In the genomic region with DNA sequence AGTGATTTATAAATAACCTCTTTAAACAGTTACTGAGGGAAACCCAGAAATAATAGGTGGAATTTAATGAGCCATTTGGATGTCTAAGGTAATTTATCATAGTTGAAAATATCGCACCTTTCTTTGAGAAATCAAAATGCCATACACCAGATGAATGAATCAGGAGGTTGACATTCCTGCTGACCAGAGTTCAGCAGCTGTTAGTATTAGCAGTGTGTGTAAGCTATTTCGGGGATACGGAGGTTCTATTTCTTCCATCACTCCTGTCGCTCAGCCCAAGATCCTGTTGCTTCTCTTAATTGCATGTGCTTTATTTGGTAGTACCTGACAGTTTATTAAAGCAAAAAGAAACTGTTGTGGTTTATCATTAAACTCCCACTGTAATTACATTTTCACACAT, we compare ENCODE assay signal across 21 cellular contexts.
DNase-seq lines count a peak whose midpoint lies in the region; ATAC-seq and TF ChIP-seq lines count a peak whose summit lies in the region.
"Had no signal": no experiment of that assay in that cellular context is flagged by ENCODE, and none has a peak within 500 bp of the region (broad histone marks: within the 10 kb centered on the region; RNA-seq: fewer than 3 reads in every experiment).

No MANE protein-coding gene starts in this region.

- in situ Hi-C loops in GM23248 (cut with MboI) = no loop called here

- DNase-seq in NCI-H460 (ENCODE audit: extremely low read depth, low read depth) = peak; percentile 81
- peak; percentile 2 for DNase-seq in fibroblast of villous mesenchyme (ENCODE audit: low read depth)
- peak; percentile 90 for DNase-seq in myocyte (ENCODE audit: low read depth)
- no peak for DNase-seq in GM23248
- DNase-seq in SW 1271 (lab: John Stamatoyannopoulos, UW) = no peak
- no peak for DNase-seq in stimulated activated CD4-positive, alpha-beta T cell treated with anti-CD3 and anti-CD28 coated beads, Interleukin-4, amount 100 ng/mL, for 24 hours
- DNase-seq: CD4-positive, alpha-beta T cell; COR-L47; DMS79; KG1; NCI-H1092 treated with DMSO at 0.1 percent for 48 hours; NCI-H146; NCI-H2029; NCI-H2227 treated with DMSO at 0.1 percent for 48 hours; NCI-H524; NCI-H82; Peyer's patch had no signal

- no peaks in the 10 kb centered on the region for H3K36me3 ChIP-seq in GM23248 (ENCODE audit: low read depth)
- H3K36me3 ChIP-seq: BLaER1, HAP-1, Peyer's patch had no signal

- H3K4me3 ChIP-seq in fibroblast of villous mesenchyme (ENCODE audit: low read depth, low read length) (no peak overlapping the region), GM23248 (no peak overlapping the region)
- H3K4me3 ChIP-seq: BLaER1, GM23338, HAP-1, Peyer's patch had no signal

- no peaks in the 10 kb centered on the region for H3K79me2 ChIP-seq in GM23248 (ENCODE audit: insufficient read depth)

- H3K4me2 ChIP-seq in GM23248 (ENCODE audit: unreplicated experiment) = no peak overlapping the region
- H3K4me2 ChIP-seq: BLaER1, GM23338 had no signal

- no peaks in the 10 kb centered on the region for H3K9me3 ChIP-seq in GM23248 (ENCODE audit: low read depth)
- H3K9me3 ChIP-seq: BLaER1, HAP-1, Peyer's patch had no signal

- H3K9ac ChIP-seq in GM23248 = no peak overlapping the region
- H3K9ac ChIP-seq: BLaER1 had no signal

- no peaks in the 10 kb centered on the region for H3K27me3 ChIP-seq in GM23248 (replicated peaks; ENCODE audit: insufficient read depth)
- H3K27me3 ChIP-seq: BLaER1, Peyer's patch had no signal

- H3K27ac ChIP-seq in GM23248 = no peak overlapping the region
- H3K27ac ChIP-seq: BLaER1, Peyer's patch had no signal

- TF ChIP-seq CTCF in fibroblast of villous mesenchyme (IDR thresholded peaks at IDR 0.05; ENCODE audit: insufficient read depth, low read depth, low read length) = no peak

- no peak for ATAC-seq in GM21360 (IDR thresholded peaks at IDR 0.05; ENCODE audit: unreplicated experiment)
- ATAC-seq: GM23338 had no signal

- no peaks in the 10 kb centered on the region for H3K9me2 ChIP-seq in GM23248 (ENCODE audit: insufficient read depth)

- H2AFZ ChIP-seq in GM23248 = no peak overlapping the region

- WGBS in GM23248 (ENCODE audit: low coverage in 1 of 2, low lambda C conversion rate in 2 of 2, missing lambda C conversion rate in 2 of 2), 2 experiments = 75 to 80% methylated on average over 4 of the region's 4 CpGs

- H3F3A ChIP-seq in GM23248 (ENCODE audit: insufficient read depth) = no peaks in the 10 kb centered on the region

- no peaks in the 10 kb centered on the region for H4K20me1 ChIP-seq in GM23248 (ENCODE audit: insufficient read depth)
- H4K20me1 ChIP-seq: BLaER1 had no signal

- H3K4me1 ChIP-seq in GM23248 (ENCODE audit: insufficient read depth) = no peaks in the 10 kb centered on the region
- H3K4me1 ChIP-seq: BLaER1, Peyer's patch had no signal

Comparison
In these comparisons a context has a peak if more than half of its experiments do, and no peak if none do; other contexts are left out.
1. DNase-seq: peak in NCI-H460 (single experiment), fibroblast of villous mesenchyme (single experiment) and myocyte (single experiment); none in GM23248 (single experiment), SW 1271 (0 of 2) and stimulated activated CD4-positive, alpha-beta T cell treated with anti-CD3 and anti-CD28 coated beads, Interleukin-4, amount 100 ng/mL, for 24 hours (single experiment).